Comparison of ENCODE assay signal across 23 cellular contexts in the genomic region with DNA sequence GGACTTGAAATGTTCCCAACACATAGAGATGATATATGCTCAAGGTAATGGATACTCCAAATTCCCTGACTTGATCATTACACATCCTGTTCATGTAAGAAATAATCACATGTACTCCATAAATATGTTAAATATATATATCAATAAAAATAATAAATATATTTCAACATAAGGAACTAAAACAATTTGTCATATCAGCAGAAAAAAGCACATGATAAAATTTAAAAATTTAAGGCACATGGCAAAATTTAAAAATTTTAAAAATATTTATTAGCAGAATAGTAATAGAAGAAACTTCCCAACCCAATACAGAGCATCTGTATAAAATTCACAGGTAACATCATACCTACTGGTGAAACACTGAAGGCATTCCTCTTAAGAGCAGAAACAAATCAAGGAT.
"Had no signal": no experiment of that assay in that cellular context is flagged by ENCODE, and none has a peak within 500 bp of the region (broad histone marks: within the 10 kb centered on the region; RNA-seq: fewer than 3 reads in every experiment).

No MANE protein-coding gene starts in this region.

- ATAC-seq: foreskin keratinocyte, gastrocnemius medialis, heart right ventricle, left colon, left lobe of liver, left ventricle myocardium superior, lower lobe of right lung, mucosa of descending colon had no signal

- H3K27ac ChIP-seq: coronary artery, dorsolateral prefrontal cortex, esophagus muscularis mucosa, foreskin keratinocyte, gastrocnemius medialis, heart right ventricle, lower lobe of right lung had no signal

- FAIRE-seq: endothelial cell of umbilical vein, islet of Langerhans, keratinocyte had no signal

- H3K9me3 ChIP-seq: gastrocnemius medialis had no signal

- H3K4me1 ChIP-seq: esophagus muscularis mucosa, foreskin keratinocyte, gastrocnemius medialis, heart right ventricle, lower lobe of right lung had no signal

- H3K4me3 ChIP-seq: coronary artery, dorsolateral prefrontal cortex, esophagus muscularis mucosa, gastrocnemius medialis, heart right ventricle, lower lobe of right lung, mucosa of descending colon had no signal

- DNase-seq: dermis blood vessel endothelial cell; dorsolateral prefrontal cortex; effector CD4-positive, alpha-beta T cell; effector memory CD4-positive, alpha-beta T cell; foreskin keratinocyte; gastrocnemius medialis; glutamatergic neuron; head of caudate nucleus; heart right ventricle; hippocampal formation; kidney glomerular epithelial cell; left colon; left ventricle myocardium superior; lower lobe of right lung; mesenchymal stem cell; mucosa of descending colon; naive B cell had no signal
